8 cellular contexts compared by ENCODE assay signal in genomic region chr17:1644493-1645206, GRCh38. TPM values are rescaled to one million over a fixed set of nuclear protein-coding genes. Genes with fewer than 3 reads are reported as not detected.
DNase-seq lines count a peak whose midpoint lies in the region; ATAC-seq lines count a peak whose summit lies in the region.

No MANE protein-coding gene starts in this region.

- peak; percentile 53 for DNase-seq in activated naive CD4-positive, alpha-beta T cell treated with Interleukin-2 at 50 U/mL for 16 hours
- no peak for DNase-seq in activated naive CD4-positive, alpha-beta T cell treated with anti-CD3 and anti-CD28 coated beads, Interleukin-2, amount 50 U/mL, for 16 hours
- DNase-seq in activated CD4-positive, alpha-beta memory T cell treated with anti-CD3 and anti-CD28 coated beads, Interleukin-2, amount 10 ng/mL, durations not matched to agents 7 days and 5 days, result peak; percentile 59
- peak; percentile 70 for DNase-seq in hepatic stellate cell (ENCODE audit: low spot score)
- DNase-seq in stimulated activated naive CD8-positive, alpha-beta T cell treated with anti-CD3 and anti-CD28 coated beads, Interleukin-15, Interleukin-2, amounts not matched to agents 100 U/mL and 50 U/mL, for 24 hours, result peak; percentile 63
- no peak for DNase-seq in T-helper 9 cell
- DNase-seq in activated gamma-delta T cell treated with Interleukin-2 at 50 U/mL for 16 hours, result no peak
- DNase-seq in DMS 273 treated with DMSO at 0.1 percent for 48 hours (lab: John Stamatoyannopoulos, UW), result no peak

- no peaks in the 10 kb centered on the region for H3K27me3 Mint-ChIP-seq in activated CD4-positive, alpha-beta memory T cell treated with anti-CD3 and anti-CD28 coated beads, Interleukin-2, amount 10 ng/mL, durations not matched to agents 7 days and 5 days

- H3K4me1 Mint-ChIP-seq in activated CD4-positive, alpha-beta memory T cell treated with anti-CD3 and anti-CD28 coated beads, Interleukin-2, amount 10 ng/mL, durations not matched to agents 7 days and 5 days, result peaks cover 31% of the 10 kb centered on the region

- peak overlapping the region; percentile 72 for H3K4me3 Mint-ChIP-seq in activated CD4-positive, alpha-beta memory T cell treated with anti-CD3 and anti-CD28 coated beads, Interleukin-2, amount 10 ng/mL, durations not matched to agents 7 days and 5 days

- CTCF ChIA-PET in activated CD4-positive, alpha-beta memory T cell treated with anti-CD3 and anti-CD28 coated beads, Interleukin-2, amount 10 ng/mL, durations not matched to agents 7 days and 5 days (lab: Charles Lee), result no interaction called here

- H3K27ac Mint-ChIP-seq in activated CD4-positive, alpha-beta memory T cell treated with anti-CD3 and anti-CD28 coated beads, Interleukin-2, amount 10 ng/mL, durations not matched to agents 7 days and 5 days, result peak overlapping the region; percentile 74

- POLR2A ChIA-PET in activated CD4-positive, alpha-beta memory T cell treated with anti-CD3 and anti-CD28 coated beads, Interleukin-2, amount 10 ng/mL, durations not matched to agents 7 days and 5 days (lab: Charles Lee), result interaction anchor here (3.2 kb wide), 1 partner anchor 72 kb away, joined by 11 read pairs; no protein-coding TSS in a partner anchor

- no peaks in the 10 kb centered on the region for H3K36me3 Mint-ChIP-seq in activated CD4-positive, alpha-beta memory T cell treated with anti-CD3 and anti-CD28 coated beads, Interleukin-2, amount 10 ng/mL, durations not matched to agents 7 days and 5 days (ENCODE audit: low read depth)

- peak; percentile 31 for ATAC-seq in stimulated activated naive CD8-positive, alpha-beta T cell treated with anti-CD3 and anti-CD28 coated beads, Interleukin-15, Interleukin-2, amounts not matched to agents 100 U/mL and 50 U/mL, for 24 hours

- H3K9me3 Mint-ChIP-seq in activated CD4-positive, alpha-beta memory T cell treated with anti-CD3 and anti-CD28 coated beads, Interleukin-2, amount 10 ng/mL, durations not matched to agents 7 days and 5 days, result no peaks in the 10 kb centered on the region

RNA-seq across cellular contexts. Expression of gene SCARF1, which starts 0.9 kb away (rescaled TPM):
- total RNA-seq in activated CD4-positive, alpha-beta memory T cell treated with anti-CD3 and anti-CD28 coated beads, Interleukin-2, amount 10 ng/mL, durations not matched to agents 7 days and 5 days, result 1 to 10 TPM; 2.8 to 3.2 TPM

RNA-seq across cellular contexts. Expression of gene RILP, which starts 5.0 kb away (rescaled TPM):
- total RNA-seq in activated CD4-positive, alpha-beta memory T cell treated with anti-CD3 and anti-CD28 coated beads, Interleukin-2, amount 10 ng/mL, durations not matched to agents 7 days and 5 days, result 1 to 10 TPM; 7.5 to 8.7 TPM

RNA-seq across cellular contexts. Expression of gene SLC43A2, which starts 16.0 kb away (rescaled TPM):
- under 1 TPM; 0.73 to 0.85 TPM for total RNA-seq in activated CD4-positive, alpha-beta memory T cell treated with anti-CD3 and anti-CD28 coated beads, Interleukin-2, amount 10 ng/mL, durations not matched to agents 7 days and 5 days

RNA-seq across cellular contexts. Expression of gene PRPF8, which starts 40.0 kb away (rescaled TPM):
- 100 to 1,000 TPM; 264 to 267 TPM for total RNA-seq in activated CD4-positive, alpha-beta memory T cell treated with anti-CD3 and anti-CD28 coated beads, Interleukin-2, amount 10 ng/mL, durations not matched to agents 7 days and 5 days

Comparison
In these comparisons a context has a peak if more than half of its experiments do, and no peak if none do; other contexts are left out.
1. DNase-seq: peak in activated naive CD4-positive, alpha-beta T cell treated with Interleukin-2 at 50 U/mL for 16 hours (single experiment), activated CD4-positive, alpha-beta memory T cell treated with anti-CD3 and anti-CD28 coated beads, Interleukin-2, amount 10 ng/mL, durations not matched to agents 7 days and 5 days (single experiment), hepatic stellate cell (single experiment) and stimulated activated naive CD8-positive, alpha-beta T cell treated with anti-CD3 and anti-CD28 coated beads, Interleukin-15, Interleukin-2, amounts not matched to agents 100 U/mL and 50 U/mL, for 24 hours (single experiment); none in activated naive CD4-positive, alpha-beta T cell treated with anti-CD3 and anti-CD28 coated beads, Interleukin-2, amount 50 U/mL, for 16 hours (single experiment), T-helper 9 cell (single experiment), activated gamma-delta T cell treated with Interleukin-2 at 50 U/mL for 16 hours (single experiment) and DMS 273 treated with DMSO at 0.1 percent for 48 hours (single experiment).